24 cellular contexts compared by ENCODE assay signal in the genomic region with DNA sequence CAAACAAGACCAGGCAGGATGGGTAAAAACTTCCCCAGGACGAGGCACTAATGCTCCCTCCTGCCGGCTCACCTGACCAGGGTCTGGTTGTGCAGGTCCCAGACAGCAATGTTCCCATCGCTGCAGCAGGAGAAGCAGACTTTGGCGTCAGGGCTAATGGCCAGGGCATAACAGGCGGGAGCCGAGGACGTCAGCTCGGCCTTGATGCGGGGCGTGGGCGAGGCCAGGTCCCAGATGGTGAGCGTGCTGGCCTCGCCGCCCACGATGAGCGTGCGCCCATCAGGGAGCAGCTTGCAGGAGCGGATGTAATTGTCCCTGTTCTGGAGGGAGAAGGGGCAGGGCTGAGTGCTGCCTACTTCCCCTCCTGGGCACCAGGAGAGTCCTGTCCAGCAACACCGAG. TPM values are rescaled to one million over a fixed set of nuclear protein-coding genes. Genes with fewer than 3 reads are reported as not detected.
DNase-seq lines count a peak whose midpoint lies in the region; ATAC-seq and TF ChIP-seq lines count a peak whose summit lies in the region.
"Had no signal": no experiment of that assay in that cellular context is flagged by ENCODE, and none has a peak within 500 bp of the region (broad histone marks: within the 10 kb centered on the region; RNA-seq: fewer than 3 reads in every experiment).

No MANE protein-coding gene starts in this region.

- H3K27ac Mint-ChIP-seq in memory B cell (peak overlapping the region; percentile 19), type B pancreatic cell (no peak overlapping the region)
- peak overlapping the region; percentile 43 for H3K27ac Mint-ChIP-seq in stimulated activated naive B cell treated with anti-CD40 and anti-IgM and Interleukin-4, amounts not matched to agents 10 μg/mL and 1 μg/mL and 100 μg/mL, for 72 hours
- H3K27ac Mint-ChIP-seq: activated CD4-positive, alpha-beta T cell treated with anti-CD3 and anti-CD28 coated beads, Interleukin-2, amount 10 ng/mL, durations not matched to agents 24 days and 14 days; activated CD8-positive, alpha-beta memory T cell treated with anti-CD3 and anti-CD28 coated beads, Interleukin-2, amount 10 ng/mL, durations not matched to agents 7 days and 5 days; T-helper 1 cell treated with Interleukin-12 subunit alpha and Interleukin-12 subunit beta and Interleukin-4 antibody, amounts not matched to agents 30 μg/mL and 1 μg/mL, for 36 hours had no signal

- H3K27me3 Mint-ChIP-seq in memory B cell (no peaks in the 10 kb centered on the region), type B pancreatic cell (no peaks in the 10 kb centered on the region)
- H3K27me3 Mint-ChIP-seq in stimulated activated naive B cell treated with anti-CD40 and anti-IgM and Interleukin-4, amounts not matched to agents 10 μg/mL and 1 μg/mL and 100 μg/mL, for 72 hours: no peaks in the 10 kb centered on the region
- H3K27me3 Mint-ChIP-seq: activated CD4-positive, alpha-beta T cell treated with anti-CD3 and anti-CD28 coated beads, Interleukin-2, amount 10 ng/mL, durations not matched to agents 24 days and 14 days; activated CD8-positive, alpha-beta memory T cell treated with anti-CD3 and anti-CD28 coated beads, Interleukin-2, amount 10 ng/mL, durations not matched to agents 7 days and 5 days; activated naive CD8-positive, alpha-beta T cell treated with anti-CD3 and anti-CD28 coated beads, Interleukin-2, amount 10 ng/mL, durations not matched to agents 7 days and 5 days; CD4-positive, alpha-beta memory T cell; naive B cell had no signal

- ATAC-seq in activated CD4-positive, CD25-positive, alpha-beta regulatory T cell treated with anti-CD3 and anti-CD28 coated beads, Interleukin-2, amount 50 U/mL, for 24 hours: no peak
- ATAC-seq in memory B cell (ENCODE audit: low read depth): no peak
- no peak for ATAC-seq in stimulated activated naive B cell treated with anti-CD40 and anti-IgM and Interleukin-4, amounts not matched to agents 10 μg/mL and 1 μg/mL and 100 μg/mL, for 72 hours (replicated peaks)
- ATAC-seq: activated CD8-positive, alpha-beta memory T cell treated with anti-CD3 and anti-CD28 coated beads, Interleukin-2, amount 10 ng/mL, durations not matched to agents 7 days and 5 days; gastroesophageal sphincter had no signal

- no peak overlapping the region for H3K4me3 ChIP-seq in left ventricle myocardium inferior
- H3K4me3 ChIP-seq: gastroesophageal sphincter, hepatocyte had no signal

- intact Hi-C loops in left ventricle myocardium inferior (cut with micrococcal nuclease): no loop called here

- H3K4me3 Mint-ChIP-seq in memory B cell: no peak overlapping the region
- H3K4me3 Mint-ChIP-seq in stimulated activated naive B cell treated with anti-CD40 and anti-IgM and Interleukin-4, amounts not matched to agents 10 μg/mL and 1 μg/mL and 100 μg/mL, for 72 hours: no peak overlapping the region
- H3K4me3 Mint-ChIP-seq in type B pancreatic cell: no peak overlapping the region
- H3K4me3 Mint-ChIP-seq: activated CD4-positive, alpha-beta T cell treated with anti-CD3 and anti-CD28 coated beads, Interleukin-2, amount 10 ng/mL, durations not matched to agents 24 days and 14 days; activated CD8-positive, alpha-beta memory T cell treated with anti-CD3 and anti-CD28 coated beads, Interleukin-2, amount 10 ng/mL, durations not matched to agents 7 days and 5 days; activated naive CD8-positive, alpha-beta T cell treated with anti-CD3 and anti-CD28 coated beads, Interleukin-2, amount 10 ng/mL, durations not matched to agents 7 days and 5 days; CD4-positive, alpha-beta memory T cell; mesothelial cell of epicardium; naive B cell; T-helper 1 cell treated with Interleukin-12 subunit alpha and Interleukin-12 subunit beta and Interleukin-4 antibody, amounts not matched to agents 30 μg/mL and 1 μg/mL, for 36 hours had no signal

- H3K4me1 ChIP-seq in left ventricle myocardium inferior: no peaks in the 10 kb centered on the region

- DNase-seq in activated CD4-positive, CD25-positive, alpha-beta regulatory T cell treated with anti-CD3 and anti-CD28 coated beads, Interleukin-2, amount 50 U/mL, for 72 hours: peak; percentile 24
- no peak for DNase-seq in memory B cell (ENCODE audit: low spot score in 2 of 2)
- DNase-seq in stimulated activated naive B cell treated with anti-CD40 and anti-IgM and Interleukin-4, amounts not matched to agents 10 μg/mL and 1 μg/mL and 100 μg/mL, for 72 hours: no peak
- DNase-seq in left ventricle myocardium inferior: no peak
- no peak for DNase-seq in activated CD8-positive, alpha-beta memory T cell treated with anti-CD3 and anti-CD28 coated beads for 24 hours
- DNase-seq in type B pancreatic cell (ENCODE audit: extremely low spot score, unreplicated experiment): no peak
- DNase-seq: activated CD4-positive, alpha-beta T cell treated with anti-CD3 and anti-CD28 coated beads, Interleukin-2, amount 10 ng/mL, durations not matched to agents 24 days and 14 days; activated CD8-positive, alpha-beta memory T cell treated with anti-CD3 and anti-CD28 coated beads, Interleukin-2, amount 10 ng/mL, durations not matched to agents 7 days and 5 days; activated naive CD8-positive, alpha-beta T cell treated with anti-CD3 and anti-CD28 coated beads, Interleukin-2, amount 10 ng/mL, durations not matched to agents 7 days and 5 days; CD4-positive, alpha-beta memory T cell; naive B cell; NCI-H446 treated with DMSO at 0.1 percent for 48 hours; occipital lobe; SK-N-SH; small intestine; stimulated activated CD4-positive, alpha-beta T cell treated with anti-CD3 and anti-CD28 coated beads, Interleukin-2, amount 100 ng/mL, for 24 hours had no signal

- TF ChIP-seq CTCF in VCaP (conservative IDR thresholded peaks at IDR 0.05): no peak
- no peak for TF ChIP-seq CTCF in left ventricle myocardium inferior (IDR thresholded peaks at IDR 0.05; ENCODE audit: borderline replicate concordance)
- no peak for TF ChIP-seq CTCF in type B pancreatic cell (conservative IDR thresholded peaks at IDR 0.05)

- H3K36me3 Mint-ChIP-seq in memory B cell: peaks cover 60% of the 10 kb centered on the region
- peaks cover 51 to 78% of the 10 kb centered on the region in 2 donors for H3K36me3 Mint-ChIP-seq in stimulated activated naive B cell treated with anti-CD40 and anti-IgM and Interleukin-4, amounts not matched to agents 10 μg/mL and 1 μg/mL and 100 μg/mL, for 72 hours
- peaks cover 24% of the 10 kb centered on the region for H3K36me3 Mint-ChIP-seq in type B pancreatic cell

- H3K4me1 Mint-ChIP-seq in memory B cell (peaks cover 14% of the 10 kb centered on the region), type B pancreatic cell (ENCODE audit: unreplicated experiment) (peaks cover 24% of the 10 kb centered on the region)
- H3K4me1 Mint-ChIP-seq in stimulated activated naive B cell treated with anti-CD40 and anti-IgM and Interleukin-4, amounts not matched to agents 10 μg/mL and 1 μg/mL and 100 μg/mL, for 72 hours: no peaks in the 10 kb centered on the region
- H3K4me1 Mint-ChIP-seq: activated CD4-positive, alpha-beta T cell treated with anti-CD3 and anti-CD28 coated beads, Interleukin-2, amount 10 ng/mL, durations not matched to agents 24 days and 14 days; activated CD8-positive, alpha-beta memory T cell treated with anti-CD3 and anti-CD28 coated beads, Interleukin-2, amount 10 ng/mL, durations not matched to agents 7 days and 5 days; activated naive CD8-positive, alpha-beta T cell treated with anti-CD3 and anti-CD28 coated beads, Interleukin-2, amount 10 ng/mL, durations not matched to agents 7 days and 5 days had no signal

- H3K9me3 Mint-ChIP-seq in memory B cell: no peaks in the 10 kb centered on the region
- no peaks in the 10 kb centered on the region for H3K9me3 Mint-ChIP-seq in stimulated activated naive B cell treated with anti-CD40 and anti-IgM and Interleukin-4, amounts not matched to agents 10 μg/mL and 1 μg/mL and 100 μg/mL, for 72 hours
- no peaks in the 10 kb centered on the region for H3K9me3 Mint-ChIP-seq in type B pancreatic cell
- H3K9me3 Mint-ChIP-seq: activated CD4-positive, alpha-beta T cell treated with anti-CD3 and anti-CD28 coated beads, Interleukin-2, amount 10 ng/mL, durations not matched to agents 24 days and 14 days; activated naive CD8-positive, alpha-beta T cell treated with anti-CD3 and anti-CD28 coated beads, Interleukin-2, amount 10 ng/mL, durations not matched to agents 7 days and 5 days; CD4-positive, alpha-beta memory T cell; mesothelial cell of epicardium; naive B cell; T-helper 1 cell treated with Interleukin-12 subunit alpha and Interleukin-12 subunit beta and Interleukin-4 antibody, amounts not matched to agents 30 μg/mL and 1 μg/mL, for 36 hours had no signal

- no peaks in the 10 kb centered on the region for H3K27me3 ChIP-seq in left ventricle myocardium inferior (ENCODE audit: low read depth)
- H3K27me3 ChIP-seq: gastroesophageal sphincter, hepatocyte had no signal

- peak overlapping the region; percentile 41; the same call in 1 of the 2 replicates for H3K27ac ChIP-seq in VCaP
- H3K27ac ChIP-seq in left ventricle myocardium inferior (replicated peaks): no peak overlapping the region
- H3K27ac ChIP-seq: 22Rv1, gastroesophageal sphincter, hepatocyte, RWPE1 had no signal

- no peaks in the 10 kb centered on the region for H3K9me3 ChIP-seq in left ventricle myocardium inferior (replicated peaks)
- H3K9me3 ChIP-seq: gastroesophageal sphincter, SK-N-SH had no signal

- H3K36me3 ChIP-seq in left ventricle myocardium inferior: peaks cover 100% of the 10 kb centered on the region

RNA-seq across cellular contexts. Expression of gene TLE3, which starts 43.4 kb away (rescaled TPM):
- total RNA-seq in left ventricle myocardium inferior (17.8 TPM), type B pancreatic cell (ENCODE audit: low replicate concordance) (109 and 185 TPM in 2 replicates)
